ENCODE assay signal across 9 cellular contexts in genomic region chr18:3511980-3512379, GRCh38.
DNase-seq lines count a peak whose midpoint lies in the region; ATAC-seq and TF ChIP-seq lines count a peak whose summit lies in the region.
"Had no signal": no experiment of that assay in that cellular context is flagged by ENCODE, and none has a peak within 500 bp of the region (broad histone marks: within the 10 kb centered on the region; RNA-seq: fewer than 3 reads in every experiment).

No MANE protein-coding gene starts in this region.

- DNase-seq in Daoy (ENCODE audit: low read depth) (peak; percentile 61), M059J (ENCODE audit: low read depth) (peak; percentile 93), amniotic epithelial cell (ENCODE audit: low read depth) (peak; percentile 81), natural killer cell (no peak), COLO668 (lab: John Stamatoyannopoulos, UW; ENCODE audit: unreplicated experiment) (no peak), CD14-positive monocyte (ENCODE audit: low spot score) (no peak)
- no peak for DNase-seq in activated CD4-positive, alpha-beta T cell treated with anti-CD3 and anti-CD28 coated beads for 4 hours

- peaks cover 24 to 26% of the 10 kb centered on the region in 2 donors for H3K4me1 Mint-ChIP-seq in natural killer cell
- peaks cover 4% of the 10 kb centered on the region for H3K4me1 Mint-ChIP-seq in CD14-positive monocyte

- ATAC-seq in natural killer cell (peak; percentile 89 to 95 (median 93)), GM19324 (IDR thresholded peaks at IDR 0.05; ENCODE audit: low FRiP score, unreplicated experiment) (no peak)

- H3K9me3 Mint-ChIP-seq in natural killer cell (no peaks in the 10 kb centered on the region), CD14-positive monocyte (no peaks in the 10 kb centered on the region)
- H3K9me3 Mint-ChIP-seq: T-helper 1 cell treated with Interleukin-12 subunit alpha and Interleukin-12 subunit beta and Interleukin-4 antibody, amounts not matched to agents 30 μg/mL and 1 μg/mL, for 36 hours had no signal

- H3K27ac Mint-ChIP-seq in natural killer cell (peak overlapping the region; percentile 56 to 89), CD14-positive monocyte (no peak overlapping the region)
- H3K27ac Mint-ChIP-seq: T-helper 1 cell treated with Interleukin-12 subunit alpha and Interleukin-12 subunit beta and Interleukin-4 antibody, amounts not matched to agents 30 μg/mL and 1 μg/mL, for 36 hours had no signal

- H3K36me3 Mint-ChIP-seq in natural killer cell (no peaks in the 10 kb centered on the region), CD14-positive monocyte (no peaks in the 10 kb centered on the region)

- TF ChIP-seq CTCF in natural killer cell (IDR thresholded peaks at IDR 0.05): no peak
- no peak for TF ChIP-seq CTCF in CD14-positive monocyte (IDR thresholded peaks at IDR 0.05)

- intact Hi-C loops in natural killer cell (cut with micrococcal nuclease) (loop anchor here (2.0 kb wide), 4 partner anchors 63 to 215 kb away; no protein-coding TSS in a partner anchor), CD14-positive monocyte (cut with micrococcal nuclease) (no loop called here)

- H3K4me3 Mint-ChIP-seq in natural killer cell (peak overlapping the region; percentile 43), CD14-positive monocyte (no peak overlapping the region)
- H3K4me3 Mint-ChIP-seq: T-helper 1 cell treated with Interleukin-12 subunit alpha and Interleukin-12 subunit beta and Interleukin-4 antibody, amounts not matched to agents 30 μg/mL and 1 μg/mL, for 36 hours had no signal

- peaks cover 5 to 9% of the 10 kb centered on the region in 2 donors for H3K27me3 Mint-ChIP-seq in natural killer cell (ENCODE audit: low read depth in 2 of 2)
- no peaks in the 10 kb centered on the region for H3K27me3 Mint-ChIP-seq in CD14-positive monocyte (ENCODE audit: low read depth in 3 of 3)

Comparison
In these comparisons a context has a peak if more than half of its experiments do, and no peak if none do; other contexts are left out.
1. DNase-seq: peak in Daoy (single experiment), M059J (single experiment) and amniotic epithelial cell (single experiment); none in natural killer cell (single experiment), COLO668 (single experiment), CD14-positive monocyte (single experiment) and activated CD4-positive, alpha-beta T cell treated with anti-CD3 and anti-CD28 coated beads for 4 hours (0 of 2).
2. H3K27ac Mint-ChIP-seq: peak in natural killer cell (2 of 2); none in CD14-positive monocyte (0 of 7).